10 cellular contexts compared by ENCODE assay signal in genomic region chr9:120412425-120412951, GRCh38.
DNase-seq lines count a peak whose midpoint lies in the region; ATAC-seq and TF ChIP-seq lines count a peak whose summit lies in the region.
"Had no signal": no experiment of that assay in that cellular context is flagged by ENCODE, and none has a peak within 500 bp of the region (broad histone marks: within the 10 kb centered on the region; RNA-seq: fewer than 3 reads in every experiment).

No MANE protein-coding gene starts in this region.

- H3K4me3 ChIP-seq in astrocyte of the cerebellum (ENCODE audit: low read depth, low read length) = no peak overlapping the region
- no peak overlapping the region for H3K4me3 ChIP-seq in right atrium auricular region
- H3K4me3 ChIP-seq in gastrocnemius medialis = no peak overlapping the region

- H3K27me3 ChIP-seq in right atrium auricular region = no peaks in the 10 kb centered on the region
- H3K27me3 ChIP-seq in gastrocnemius medialis = no peaks in the 10 kb centered on the region

- intact Hi-C loops in gastrocnemius medialis (cut with DNase I; ENCODE audit: low total_unique reads) = loop anchor here (5.0 kb wide), 1 partner anchor 120 kb away; no protein-coding TSS in a partner anchor

- peaks cover 0 to 4% (median 0%) of the 10 kb centered on the region in 3 donors for H3K27me3 Mint-ChIP-seq in immature natural killer cell (ENCODE audit: low read depth in 3 of 3)

- H3K27ac ChIP-seq in right atrium auricular region (peak overlapping the region in 1 of 2 donors; percentile 69), gastrocnemius medialis (peak overlapping the region in 2 of 4 donors; percentile 3 to 28)
- H3K27ac ChIP-seq: 22Rv1 had no signal

- no peaks in the 10 kb centered on the region for H3K9me3 Mint-ChIP-seq in immature natural killer cell

- H3K9me3 ChIP-seq in right atrium auricular region (no peaks in the 10 kb centered on the region), gastrocnemius medialis (no peaks in the 10 kb centered on the region)

- H3K36me3 Mint-ChIP-seq in immature natural killer cell = peaks cover 32 to 63% (median 50%) of the 10 kb centered on the region in 3 donors

- ATAC-seq in gastrocnemius medialis = peak; percentile 80 to 81

- no peak overlapping the region for H3K4me3 Mint-ChIP-seq in immature natural killer cell

- H3K27ac Mint-ChIP-seq in immature natural killer cell = no peak overlapping the region

- H3K4me1 ChIP-seq in right atrium auricular region = peaks cover 0 to 23% of the 10 kb centered on the region in 2 donors
- H3K4me1 ChIP-seq in gastrocnemius medialis = peaks cover 15 to 20% of the 10 kb centered on the region in 2 donors

- TF ChIP-seq CTCF in astrocyte of the cerebellum (IDR thresholded peaks at IDR 0.05; ENCODE audit: low read depth, low read length, missing control alignments) = no peak
- no peak for TF ChIP-seq CTCF in right atrium auricular region (IDR thresholded peaks at IDR 0.05)
- TF ChIP-seq CTCF in gastrocnemius medialis (IDR thresholded peaks at IDR 0.05 in 4 of 5, conservative IDR thresholded peaks at IDR 0.05 in 1 of 5) = no peak

- TF ChIP-seq POLR2A in gastrocnemius medialis (IDR thresholded peaks at IDR 0.05) = no peak

- DNase-seq in DMS153 (lab: John Stamatoyannopoulos, UW) (peak; percentile 13), DMS153 treated with DMSO at 0.1 percent for 48 hours (lab: John Stamatoyannopoulos, UW; ENCODE audit: unreplicated experiment) (no peak), astrocyte of the cerebellum (ENCODE audit: low read depth) (peak; percentile 47), right atrium auricular region (ENCODE audit: low spot score) (peak; percentile 63), gastrocnemius medialis (no peak), NCI-H1930 (lab: John Stamatoyannopoulos, UW) (no peak), HuH-7.5 (ENCODE audit: low spot score) (no peak), immature natural killer cell (no peak)
- DNase-seq: SIG-M5 had no signal

- H3K36me3 ChIP-seq in right atrium auricular region (peaks cover 18% of the 10 kb centered on the region), gastrocnemius medialis (peaks cover 0 to 17% of the 10 kb centered on the region in 2 donors)

- in situ Hi-C loops in astrocyte of the cerebellum (cut with HindIII; ENCODE audit: low sequenced_read_pairs) (no loop called here), gastrocnemius medialis (cut with MboI; ENCODE audit: low sequenced_read_pairs in 4 of 4) (loop anchor here in 1 of 4 donors (10.0 kb wide), 1 partner anchor 62 kb away; no protein-coding TSS in a partner anchor)

- peaks cover 0 to 2% of the 10 kb centered on the region in 2 donors for H3K4me1 Mint-ChIP-seq in immature natural killer cell

Comparison
In these comparisons a context has a peak if more than half of its experiments do, and no peak if none do; other contexts are left out.
1. DNase-seq: peak in DMS153 (single experiment), astrocyte of the cerebellum (single experiment) and right atrium auricular region (single experiment); none in DMS153 treated with DMSO at 0.1 percent for 48 hours (single experiment), gastrocnemius medialis (0 of 2), NCI-H1930 (0 of 2), HuH-7.5 (single experiment) and immature natural killer cell (0 of 3).